ENCODE assay signal across 1 cellular context in the genomic region with DNA sequence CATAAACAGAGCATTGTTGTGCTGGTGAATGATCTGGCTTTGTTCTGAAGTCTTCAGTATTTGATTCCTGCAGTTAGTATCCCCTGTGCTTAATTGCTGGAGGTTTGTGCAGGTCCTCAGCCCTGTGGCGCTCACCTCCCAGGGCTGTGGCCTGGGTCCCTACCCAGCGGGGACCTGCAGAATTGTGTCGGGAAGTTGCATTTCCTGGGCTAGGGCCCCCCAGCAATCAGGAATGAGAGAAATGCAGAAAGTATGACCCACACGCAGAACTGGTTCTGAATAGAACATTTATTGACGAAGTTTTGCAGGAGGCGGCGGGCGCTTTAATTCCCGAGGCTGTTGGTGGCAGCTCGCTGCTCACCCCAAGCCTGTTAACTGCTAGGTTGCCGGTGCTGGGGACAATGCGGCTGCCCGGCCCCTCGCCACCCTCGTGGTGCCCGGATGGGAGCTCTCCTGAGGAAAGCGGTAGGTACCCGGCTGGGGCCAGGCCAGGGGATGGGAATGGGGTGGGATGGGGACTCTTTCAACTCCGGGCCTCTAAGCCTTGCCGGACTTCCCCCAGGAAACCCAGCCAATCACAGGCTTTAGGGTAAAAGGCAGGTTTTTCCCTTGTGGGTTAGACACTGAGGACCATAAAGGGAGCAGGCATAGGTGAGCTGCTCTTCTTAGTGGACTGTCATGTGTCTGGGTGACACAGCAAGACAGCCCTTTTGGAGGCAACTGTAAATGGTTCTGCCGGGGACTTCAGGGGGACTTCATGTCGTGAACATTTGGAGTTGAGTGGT.
TF ChIP-seq lines count a peak whose summit lies in the region.

No MANE protein-coding gene starts in this region.

TF ChIP-seq in WTC11, 78 proteins besides CTCF, POLR2A, EP300 and RAD21 (continued from another document and continues in another):
- TF ChIP-seq, protein P1, sequence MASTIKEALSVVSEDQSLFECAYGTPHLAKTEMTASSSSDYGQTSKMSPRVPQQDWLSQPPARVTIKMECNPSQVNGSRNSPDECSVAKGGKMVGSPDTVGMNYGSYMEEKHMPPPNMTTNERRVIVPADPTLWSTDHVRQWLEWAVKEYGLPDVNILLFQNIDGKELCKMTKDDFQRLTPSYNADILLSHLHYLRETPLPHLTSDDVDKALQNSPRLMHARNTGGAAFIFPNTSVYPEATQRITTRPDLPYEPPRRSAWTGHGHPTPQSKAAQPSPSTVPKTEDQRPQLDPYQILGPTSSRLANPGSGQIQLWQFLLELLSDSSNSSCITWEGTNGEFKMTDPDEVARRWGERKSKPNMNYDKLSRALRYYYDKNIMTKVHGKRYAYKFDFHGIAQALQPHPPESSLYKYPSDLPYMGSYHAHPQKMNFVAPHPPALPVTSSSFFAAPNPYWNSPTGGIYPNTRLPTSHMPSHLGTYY (CRISPR knock-in tag; IDR thresholded peaks at IDR 0.05): no peak
- no peak for TF ChIP-seq CREM (CRISPR knock-in tag; IDR thresholded peaks at IDR 0.05)
- TF ChIP-seq, protein P2, sequence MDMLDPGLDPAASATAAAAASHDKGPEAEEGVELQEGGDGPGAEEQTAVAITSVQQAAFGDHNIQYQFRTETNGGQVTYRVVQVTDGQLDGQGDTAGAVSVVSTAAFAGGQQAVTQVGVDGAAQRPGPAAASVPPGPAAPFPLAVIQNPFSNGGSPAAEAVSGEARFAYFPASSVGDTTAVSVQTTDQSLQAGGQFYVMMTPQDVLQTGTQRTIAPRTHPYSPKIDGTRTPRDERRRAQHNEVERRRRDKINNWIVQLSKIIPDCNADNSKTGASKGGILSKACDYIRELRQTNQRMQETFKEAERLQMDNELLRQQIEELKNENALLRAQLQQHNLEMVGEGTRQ (CRISPR knock-in tag; IDR thresholded peaks at IDR 0.05): 0 out of 2 replicates have a peak, but pooled peaks have one; percentile 4
- TF ChIP-seq EMX1 (CRISPR knock-in tag; IDR thresholded peaks at IDR 0.05): no peak
- no peak for TF ChIP-seq NFYB (CRISPR knock-in tag; conservative IDR thresholded peaks at IDR 0.05; ENCODE audit: low read depth)
- TF ChIP-seq ZNF219 (CRISPR knock-in tag; IDR thresholded peaks at IDR 0.05; ENCODE audit: borderline replicate concordance): peak; percentile 53; the same call in 1 of the 2 replicates
- TF ChIP-seq, protein P3, sequence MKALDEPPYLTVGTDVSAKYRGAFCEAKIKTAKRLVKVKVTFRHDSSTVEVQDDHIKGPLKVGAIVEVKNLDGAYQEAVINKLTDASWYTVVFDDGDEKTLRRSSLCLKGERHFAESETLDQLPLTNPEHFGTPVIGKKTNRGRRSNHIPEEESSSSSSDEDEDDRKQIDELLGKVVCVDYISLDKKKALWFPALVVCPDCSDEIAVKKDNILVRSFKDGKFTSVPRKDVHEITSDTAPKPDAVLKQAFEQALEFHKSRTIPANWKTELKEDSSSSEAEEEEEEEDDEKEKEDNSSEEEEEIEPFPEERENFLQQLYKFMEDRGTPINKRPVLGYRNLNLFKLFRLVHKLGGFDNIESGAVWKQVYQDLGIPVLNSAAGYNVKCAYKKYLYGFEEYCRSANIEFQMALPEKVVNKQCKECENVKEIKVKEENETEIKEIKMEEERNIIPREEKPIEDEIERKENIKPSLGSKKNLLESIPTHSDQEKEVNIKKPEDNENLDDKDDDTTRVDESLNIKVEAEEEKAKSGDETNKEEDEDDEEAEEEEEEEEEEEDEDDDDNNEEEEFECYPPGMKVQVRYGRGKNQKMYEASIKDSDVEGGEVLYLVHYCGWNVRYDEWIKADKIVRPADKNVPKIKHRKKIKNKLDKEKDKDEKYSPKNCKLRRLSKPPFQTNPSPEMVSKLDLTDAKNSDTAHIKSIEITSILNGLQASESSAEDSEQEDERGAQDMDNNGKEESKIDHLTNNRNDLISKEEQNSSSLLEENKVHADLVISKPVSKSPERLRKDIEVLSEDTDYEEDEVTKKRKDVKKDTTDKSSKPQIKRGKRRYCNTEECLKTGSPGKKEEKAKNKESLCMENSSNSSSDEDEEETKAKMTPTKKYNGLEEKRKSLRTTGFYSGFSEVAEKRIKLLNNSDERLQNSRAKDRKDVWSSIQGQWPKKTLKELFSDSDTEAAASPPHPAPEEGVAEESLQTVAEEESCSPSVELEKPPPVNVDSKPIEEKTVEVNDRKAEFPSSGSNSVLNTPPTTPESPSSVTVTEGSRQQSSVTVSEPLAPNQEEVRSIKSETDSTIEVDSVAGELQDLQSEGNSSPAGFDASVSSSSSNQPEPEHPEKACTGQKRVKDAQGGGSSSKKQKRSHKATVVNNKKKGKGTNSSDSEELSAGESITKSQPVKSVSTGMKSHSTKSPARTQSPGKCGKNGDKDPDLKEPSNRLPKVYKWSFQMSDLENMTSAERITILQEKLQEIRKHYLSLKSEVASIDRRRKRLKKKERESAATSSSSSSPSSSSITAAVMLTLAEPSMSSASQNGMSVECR (CRISPR knock-in tag; IDR thresholded peaks at IDR 0.05; ENCODE audit: borderline replicate concordance): no peak; the same call in 1 of the 2 replicates
- TF ChIP-seq KAT7 (CRISPR knock-in tag; IDR thresholded peaks at IDR 0.05; ENCODE audit: borderline replicate concordance): no peak
- no peak for TF ChIP-seq TP53 (CRISPR knock-in tag; IDR thresholded peaks at IDR 0.05)
- TF ChIP-seq ELF4 (CRISPR knock-in tag; IDR thresholded peaks at IDR 0.05; ENCODE audit: low read depth): no peak
- no peak for TF ChIP-seq ZNF671 (CRISPR knock-in tag; IDR thresholded peaks at IDR 0.05)
- no peak for TF ChIP-seq SOX15 (CRISPR knock-in tag; IDR thresholded peaks at IDR 0.05)
- TF ChIP-seq, protein P4, sequence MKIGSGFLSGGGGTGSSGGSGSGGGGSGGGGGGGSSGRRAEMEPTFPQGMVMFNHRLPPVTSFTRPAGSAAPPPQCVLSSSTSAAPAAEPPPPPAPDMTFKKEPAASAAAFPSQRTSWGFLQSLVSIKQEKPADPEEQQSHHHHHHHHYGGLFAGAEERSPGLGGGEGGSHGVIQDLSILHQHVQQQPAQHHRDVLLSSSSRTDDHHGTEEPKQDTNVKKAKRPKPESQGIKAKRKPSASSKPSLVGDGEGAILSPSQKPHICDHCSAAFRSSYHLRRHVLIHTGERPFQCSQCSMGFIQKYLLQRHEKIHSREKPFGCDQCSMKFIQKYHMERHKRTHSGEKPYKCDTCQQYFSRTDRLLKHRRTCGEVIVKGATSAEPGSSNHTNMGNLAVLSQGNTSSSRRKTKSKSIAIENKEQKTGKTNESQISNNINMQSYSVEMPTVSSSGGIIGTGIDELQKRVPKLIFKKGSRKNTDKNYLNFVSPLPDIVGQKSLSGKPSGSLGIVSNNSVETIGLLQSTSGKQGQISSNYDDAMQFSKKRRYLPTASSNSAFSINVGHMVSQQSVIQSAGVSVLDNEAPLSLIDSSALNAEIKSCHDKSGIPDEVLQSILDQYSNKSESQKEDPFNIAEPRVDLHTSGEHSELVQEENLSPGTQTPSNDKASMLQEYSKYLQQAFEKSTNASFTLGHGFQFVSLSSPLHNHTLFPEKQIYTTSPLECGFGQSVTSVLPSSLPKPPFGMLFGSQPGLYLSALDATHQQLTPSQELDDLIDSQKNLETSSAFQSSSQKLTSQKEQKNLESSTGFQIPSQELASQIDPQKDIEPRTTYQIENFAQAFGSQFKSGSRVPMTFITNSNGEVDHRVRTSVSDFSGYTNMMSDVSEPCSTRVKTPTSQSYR (CRISPR knock-in tag; IDR thresholded peaks at IDR 0.05): peak; percentile 74
- 0 out of 2 replicates have a peak, but pooled peaks have one; percentile 72 for TF ChIP-seq CBFB (CRISPR knock-in tag; IDR thresholded peaks at IDR 0.05; ENCODE audit: low read depth)
- TF ChIP-seq MXD4 (CRISPR knock-in tag; IDR thresholded peaks at IDR 0.05; ENCODE audit: borderline replicate concordance): no peak
- TF ChIP-seq, protein P5, sequence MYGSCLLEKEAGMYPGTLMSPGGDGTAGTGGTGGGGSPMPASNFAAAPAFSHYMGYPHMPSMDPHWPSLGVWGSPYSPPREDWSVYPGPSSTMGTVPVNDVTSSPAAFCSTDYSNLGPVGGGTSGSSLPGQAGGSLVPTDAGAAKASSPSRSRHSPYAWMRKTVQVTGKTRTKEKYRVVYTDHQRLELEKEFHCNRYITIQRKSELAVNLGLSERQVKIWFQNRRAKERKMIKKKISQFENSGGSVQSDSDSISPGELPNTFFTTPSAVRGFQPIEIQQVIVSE (CRISPR knock-in tag; IDR thresholded peaks at IDR 0.05; ENCODE audit: borderline replicate concordance): no peak
- no peak for TF ChIP-seq ZNF232 (CRISPR knock-in tag; IDR thresholded peaks at IDR 0.05)
- TF ChIP-seq SMAD4 (CRISPR knock-in tag; IDR thresholded peaks at IDR 0.05): no peak
- TF ChIP-seq, protein P6, sequence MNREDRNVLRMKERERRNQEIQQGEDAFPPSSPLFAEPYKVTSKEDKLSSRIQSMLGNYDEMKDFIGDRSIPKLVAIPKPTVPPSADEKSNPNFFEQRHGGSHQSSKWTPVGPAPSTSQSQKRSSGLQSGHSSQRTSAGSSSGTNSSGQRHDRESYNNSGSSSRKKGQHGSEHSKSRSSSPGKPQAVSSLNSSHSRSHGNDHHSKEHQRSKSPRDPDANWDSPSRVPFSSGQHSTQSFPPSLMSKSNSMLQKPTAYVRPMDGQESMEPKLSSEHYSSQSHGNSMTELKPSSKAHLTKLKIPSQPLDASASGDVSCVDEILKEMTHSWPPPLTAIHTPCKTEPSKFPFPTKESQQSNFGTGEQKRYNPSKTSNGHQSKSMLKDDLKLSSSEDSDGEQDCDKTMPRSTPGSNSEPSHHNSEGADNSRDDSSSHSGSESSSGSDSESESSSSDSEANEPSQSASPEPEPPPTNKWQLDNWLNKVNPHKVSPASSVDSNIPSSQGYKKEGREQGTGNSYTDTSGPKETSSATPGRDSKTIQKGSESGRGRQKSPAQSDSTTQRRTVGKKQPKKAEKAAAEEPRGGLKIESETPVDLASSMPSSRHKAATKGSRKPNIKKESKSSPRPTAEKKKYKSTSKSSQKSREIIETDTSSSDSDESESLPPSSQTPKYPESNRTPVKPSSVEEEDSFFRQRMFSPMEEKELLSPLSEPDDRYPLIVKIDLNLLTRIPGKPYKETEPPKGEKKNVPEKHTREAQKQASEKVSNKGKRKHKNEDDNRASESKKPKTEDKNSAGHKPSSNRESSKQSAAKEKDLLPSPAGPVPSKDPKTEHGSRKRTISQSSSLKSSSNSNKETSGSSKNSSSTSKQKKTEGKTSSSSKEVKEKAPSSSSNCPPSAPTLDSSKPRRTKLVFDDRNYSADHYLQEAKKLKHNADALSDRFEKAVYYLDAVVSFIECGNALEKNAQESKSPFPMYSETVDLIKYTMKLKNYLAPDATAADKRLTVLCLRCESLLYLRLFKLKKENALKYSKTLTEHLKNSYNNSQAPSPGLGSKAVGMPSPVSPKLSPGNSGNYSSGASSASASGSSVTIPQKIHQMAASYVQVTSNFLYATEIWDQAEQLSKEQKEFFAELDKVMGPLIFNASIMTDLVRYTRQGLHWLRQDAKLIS (CRISPR knock-in tag; IDR thresholded peaks at IDR 0.05; ENCODE audit: borderline replicate concordance): no peak
- TF ChIP-seq ZNF423 (CRISPR knock-in tag; IDR thresholded peaks at IDR 0.05): peak; percentile 84
- TF ChIP-seq, protein P7, sequence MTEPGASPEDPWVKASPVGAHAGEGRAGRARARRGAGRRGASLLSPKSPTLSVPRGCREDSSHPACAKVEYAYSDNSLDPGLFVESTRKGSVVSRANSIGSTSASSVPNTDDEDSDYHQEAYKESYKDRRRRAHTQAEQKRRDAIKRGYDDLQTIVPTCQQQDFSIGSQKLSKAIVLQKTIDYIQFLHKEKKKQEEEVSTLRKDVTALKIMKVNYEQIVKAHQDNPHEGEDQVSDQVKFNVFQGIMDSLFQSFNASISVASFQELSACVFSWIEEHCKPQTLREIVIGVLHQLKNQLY (CRISPR knock-in tag; IDR thresholded peaks at IDR 0.05): no peak
- TF ChIP-seq, protein P8, sequence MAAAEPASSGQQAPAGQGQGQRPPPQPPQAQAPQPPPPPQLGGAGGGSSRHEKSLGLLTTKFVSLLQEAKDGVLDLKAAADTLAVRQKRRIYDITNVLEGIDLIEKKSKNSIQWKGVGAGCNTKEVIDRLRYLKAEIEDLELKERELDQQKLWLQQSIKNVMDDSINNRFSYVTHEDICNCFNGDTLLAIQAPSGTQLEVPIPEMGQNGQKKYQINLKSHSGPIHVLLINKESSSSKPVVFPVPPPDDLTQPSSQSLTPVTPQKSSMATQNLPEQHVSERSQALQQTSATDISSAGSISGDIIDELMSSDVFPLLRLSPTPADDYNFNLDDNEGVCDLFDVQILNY (CRISPR knock-in tag; IDR thresholded peaks at IDR 0.05): no peak
- 0 out of 2 replicates have a peak, but pooled peaks have one; percentile 26 for TF ChIP-seq SP1 (CRISPR knock-in tag; conservative IDR thresholded peaks at IDR 0.05)
- TF ChIP-seq TEAD1 (CRISPR knock-in tag; IDR thresholded peaks at IDR 0.05): peak; percentile 79
- TF ChIP-seq HMGA2 (CRISPR knock-in tag; IDR thresholded peaks at IDR 0.05): no peak
- TF ChIP-seq, protein P9, sequence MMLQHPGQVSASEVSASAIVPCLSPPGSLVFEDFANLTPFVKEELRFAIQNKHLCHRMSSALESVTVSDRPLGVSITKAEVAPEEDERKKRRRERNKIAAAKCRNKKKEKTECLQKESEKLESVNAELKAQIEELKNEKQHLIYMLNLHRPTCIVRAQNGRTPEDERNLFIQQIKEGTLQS (CRISPR knock-in tag; conservative IDR thresholded peaks at IDR 0.05): no peak
- TF ChIP-seq OVOL2 (CRISPR knock-in tag; IDR thresholded peaks at IDR 0.05; ENCODE audit: borderline replicate concordance): no peak
- TF ChIP-seq, protein P10, sequence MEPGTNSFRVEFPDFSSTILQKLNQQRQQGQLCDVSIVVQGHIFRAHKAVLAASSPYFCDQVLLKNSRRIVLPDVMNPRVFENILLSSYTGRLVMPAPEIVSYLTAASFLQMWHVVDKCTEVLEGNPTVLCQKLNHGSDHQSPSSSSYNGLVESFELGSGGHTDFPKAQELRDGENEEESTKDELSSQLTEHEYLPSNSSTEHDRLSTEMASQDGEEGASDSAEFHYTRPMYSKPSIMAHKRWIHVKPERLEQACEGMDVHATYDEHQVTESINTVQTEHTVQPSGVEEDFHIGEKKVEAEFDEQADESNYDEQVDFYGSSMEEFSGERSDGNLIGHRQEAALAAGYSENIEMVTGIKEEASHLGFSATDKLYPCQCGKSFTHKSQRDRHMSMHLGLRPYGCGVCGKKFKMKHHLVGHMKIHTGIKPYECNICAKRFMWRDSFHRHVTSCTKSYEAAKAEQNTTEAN (CRISPR knock-in tag; IDR thresholded peaks at IDR 0.05): no peak
- TF ChIP-seq JUN (CRISPR knock-in tag; IDR thresholded peaks at IDR 0.05): no peak
- TF ChIP-seq FOXJ3 (CRISPR knock-in tag; IDR thresholded peaks at IDR 0.05; ENCODE audit: borderline replicate concordance): no peak
- TF ChIP-seq, protein P11, sequence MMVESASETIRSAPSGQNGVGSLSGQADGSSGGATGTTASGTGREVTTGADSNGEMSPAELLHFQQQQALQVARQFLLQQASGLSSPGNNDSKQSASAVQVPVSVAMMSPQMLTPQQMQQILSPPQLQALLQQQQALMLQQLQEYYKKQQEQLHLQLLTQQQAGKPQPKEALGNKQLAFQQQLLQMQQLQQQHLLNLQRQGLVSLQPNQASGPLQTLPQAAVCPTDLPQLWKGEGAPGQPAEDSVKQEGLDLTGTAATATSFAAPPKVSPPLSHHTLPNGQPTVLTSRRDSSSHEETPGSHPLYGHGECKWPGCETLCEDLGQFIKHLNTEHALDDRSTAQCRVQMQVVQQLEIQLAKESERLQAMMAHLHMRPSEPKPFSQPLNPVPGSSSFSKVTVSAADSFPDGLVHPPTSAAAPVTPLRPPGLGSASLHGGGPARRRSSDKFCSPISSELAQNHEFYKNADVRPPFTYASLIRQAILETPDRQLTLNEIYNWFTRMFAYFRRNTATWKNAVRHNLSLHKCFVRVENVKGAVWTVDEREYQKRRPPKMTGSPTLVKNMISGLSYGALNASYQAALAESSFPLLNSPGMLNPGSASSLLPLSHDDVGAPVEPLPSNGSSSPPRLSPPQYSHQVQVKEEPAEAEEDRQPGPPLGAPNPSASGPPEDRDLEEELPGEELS (CRISPR knock-in tag; IDR thresholded peaks at IDR 0.05): peak; percentile 94; the same call in 1 of the 2 replicates
- no peak for TF ChIP-seq CREB1 (CRISPR knock-in tag; IDR thresholded peaks at IDR 0.05)
- TF ChIP-seq, protein P12, sequence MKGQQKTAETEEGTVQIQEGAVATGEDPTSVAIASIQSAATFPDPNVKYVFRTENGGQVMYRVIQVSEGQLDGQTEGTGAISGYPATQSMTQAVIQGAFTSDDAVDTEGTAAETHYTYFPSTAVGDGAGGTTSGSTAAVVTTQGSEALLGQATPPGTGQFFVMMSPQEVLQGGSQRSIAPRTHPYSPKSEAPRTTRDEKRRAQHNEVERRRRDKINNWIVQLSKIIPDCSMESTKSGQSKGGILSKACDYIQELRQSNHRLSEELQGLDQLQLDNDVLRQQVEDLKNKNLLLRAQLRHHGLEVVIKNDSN (CRISPR knock-in tag; IDR thresholded peaks at IDR 0.05): no peak
